Comparison of ENCODE assay signal across 30 cellular contexts in the genomic region with DNA sequence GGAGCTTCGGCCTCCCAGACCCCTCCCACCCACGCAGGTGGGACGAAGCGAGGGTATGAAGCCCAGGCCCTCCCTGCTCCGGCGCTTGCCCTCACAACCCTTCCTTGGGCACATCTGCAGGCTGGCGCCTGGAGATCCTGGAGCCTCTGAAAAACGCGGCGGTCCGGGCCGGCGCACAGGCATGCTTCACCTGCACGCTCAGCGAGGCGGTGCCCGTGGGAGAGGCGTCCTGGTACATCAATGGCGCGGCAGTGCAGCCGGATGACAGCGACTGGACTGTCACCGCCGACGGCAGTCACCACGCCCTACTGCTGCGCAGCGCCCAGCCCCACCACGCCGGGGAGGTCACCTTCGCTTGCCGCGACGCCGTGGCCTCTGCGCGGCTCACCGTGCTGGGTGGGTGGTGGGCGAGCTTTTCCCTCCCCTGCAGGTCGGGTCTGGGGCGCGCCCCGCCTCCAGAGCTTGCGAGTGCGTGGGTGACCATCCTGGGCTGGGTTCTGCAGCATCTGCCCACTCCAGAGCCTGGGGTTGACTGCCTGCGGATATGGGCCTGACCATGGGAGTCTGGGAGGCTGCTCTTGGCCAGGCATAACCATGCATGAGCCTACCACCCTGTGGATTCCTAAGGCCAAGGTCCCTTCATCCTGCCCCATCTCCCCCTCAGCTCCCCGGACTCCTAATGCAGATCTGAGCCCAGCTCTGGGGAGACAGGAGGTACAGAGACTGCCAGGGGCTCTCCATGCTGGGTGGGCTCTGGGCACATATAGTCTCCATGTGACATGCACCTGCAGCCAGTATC.
A peak's percentile ranks its signal among the peaks of the same experiment; 100 is the strongest.
DNase-seq lines count a peak whose midpoint lies in the region; ATAC-seq, FAIRE-seq and TF ChIP-seq lines count a peak whose summit lies in the region.
"Had no signal": no experiment of that assay in that cellular context is flagged by ENCODE, and none has a peak within 500 bp of the region (broad histone marks: within the 10 kb centered on the region; RNA-seq: fewer than 3 reads in every experiment).

No MANE protein-coding gene starts in this region.

- BruUV-seq in K562 (replicated peaks; lab: Mats Ljungman, UMichigan) (no TSS peak), Calu3 (replicated peaks; lab: Mats Ljungman, UMichigan) (no TSS peak)

- H3K36me3 Mint-ChIP-seq in osteocyte (ENCODE audit: unreplicated experiment) (no peaks in the 10 kb centered on the region), Calu3 (ENCODE audit: insufficient read depth, unreplicated experiment) (no peaks in the 10 kb centered on the region)
- peaks cover 10 to 11% of the 10 kb centered on the region in 2 donors for H3K36me3 Mint-ChIP-seq in CD4-positive, alpha-beta memory T cell

- TF ChIP-seq POLR2A in K562 (conservative IDR thresholded peaks at IDR 0.05) = no peak

- no peak overlapping the region for H3K9ac ChIP-seq in K562 (ENCODE audit: insufficient read depth in 1 of 2, low read depth in 2 of 2, low read length in 2 of 2)
- H3K9ac ChIP-seq: KMS-11 had no signal

- H3K9me3 Mint-ChIP-seq in osteocyte (ENCODE audit: unreplicated experiment) = peaks cover 4% of the 10 kb centered on the region
- H3K9me3 Mint-ChIP-seq in Calu3 (ENCODE audit: low read depth, unreplicated experiment) = no peaks in the 10 kb centered on the region
- H3K9me3 Mint-ChIP-seq in CD4-positive, alpha-beta memory T cell = peaks cover 0 to 10% (median 3%) of the 10 kb centered on the region in 8 donors

- in situ Hi-C loops in K562 (cut with MboI) = no loop called here

- no peak overlapping the region for H3K4me3 Mint-ChIP-seq in osteocyte (ENCODE audit: unreplicated experiment)
- H3K4me3 Mint-ChIP-seq in Calu3 (ENCODE audit: low read depth, unreplicated experiment) = no peak overlapping the region
- H3K4me3 Mint-ChIP-seq in CD4-positive, alpha-beta memory T cell = no peak overlapping the region
- H3K4me3 Mint-ChIP-seq: activated CD4-positive, alpha-beta T cell treated with anti-CD3 and anti-CD28 coated beads, Interleukin-2, amount 10 ng/mL, durations not matched to agents 24 days and 14 days; activated T-helper 17 cell treated with anti-CD3 and anti-CD28 coated beads, Interleukin-2, amount 50 U/mL, for 72 hours; mesothelial cell of epicardium; naive thymus-derived CD8-positive, alpha-beta T cell; T-cell had no signal

- H3K4me3 ChIP-seq in K562 = no peak overlapping the region
- H3K4me3 ChIP-seq in upper lobe of right lung = no peak overlapping the region
- no peak overlapping the region for H3K4me3 ChIP-seq in CD4-positive, alpha-beta memory T cell (ENCODE audit: low read length in 2 of 2)
- H3K4me3 ChIP-seq: prostate gland, thyroid gland had no signal

- H3K27ac Mint-ChIP-seq in osteocyte (ENCODE audit: unreplicated experiment) (no peak overlapping the region), Calu3 (ENCODE audit: unreplicated experiment) (no peak overlapping the region)
- H3K27ac Mint-ChIP-seq in CD4-positive, alpha-beta memory T cell = no peak overlapping the region
- H3K27ac Mint-ChIP-seq: activated CD4-positive, alpha-beta T cell treated with anti-CD3 and anti-CD28 coated beads, Interleukin-2, amount 10 ng/mL, durations not matched to agents 24 days and 14 days; activated T-helper 17 cell treated with anti-CD3 and anti-CD28 coated beads, Interleukin-2, amount 50 U/mL, for 72 hours; mesothelial cell of epicardium; naive thymus-derived CD8-positive, alpha-beta T cell; T-cell had no signal

- H3K27ac ChIP-seq in K562 (ENCODE audit: extremely low read depth, low read depth, low read length) (no peak overlapping the region), upper lobe of right lung (no peak overlapping the region)
- no peak overlapping the region for H3K27ac ChIP-seq in CD4-positive, alpha-beta memory T cell (ENCODE audit: low read depth, low read length)
- H3K27ac ChIP-seq: C4-2B, KMS-11, prostate gland, thyroid gland had no signal

- DNase-seq in activated naive CD4-positive, alpha-beta T cell treated with anti-CD3 and anti-CD28 coated beads, Interleukin-2, amount 50 U/mL, for 16 hours = peak; percentile 6
- DNase-seq in activated naive CD4-positive, alpha-beta T cell (lab: John Stamatoyannopoulos, UW) = no peak
- DNase-seq in K562 (ENCODE audit: extremely low read depth in 1 of 4, low spot score in 3 of 4) (peak in 1 of 4 experiments; percentile 50), osteocyte (ENCODE audit: extremely low spot score, unreplicated experiment) (peak; percentile 78), upper lobe of right lung (peak; percentile 57), Calu3 (no peak), NCI-H748 (lab: John Stamatoyannopoulos, UW; ENCODE audit: unreplicated experiment) (no peak)
- no peak for DNase-seq in CD4-positive, alpha-beta memory T cell
- DNase-seq: activated CD4-positive, alpha-beta T cell treated with anti-CD3 and anti-CD28 coated beads, Interleukin-2, amount 10 ng/mL, durations not matched to agents 24 days and 14 days; cortex of kidney; EL; MV-4-11; NCI-H187; NCI-H226; NCI-H774; OCI-M1; SIG-M5; stimulated activated CD4-positive, alpha-beta T cell treated with anti-CD3 and anti-CD28 coated beads, Interleukin-1b, Interleukin-23, amount 100 ng/mL, for 48 hours; stimulated activated naive CD4-positive, alpha-beta T cell treated with Interleukin-2 at 50 U/mL for 16 hours had no signal

- 0 out of 2 replicates have a peak, but pooled peaks cover 7% of the 10 kb centered on the region for H4K20me1 ChIP-seq in K562 (replicated peaks; ENCODE audit: control insufficient read depth, insufficient read depth, low read length)

- TF ChIP-seq EP300 in K562 (IDR thresholded peaks at IDR 0.05; ENCODE audit: low read length) = no peak

- intact Hi-C loops in K562 (cut with micrococcal nuclease) = no loop called here
- intact Hi-C loops in upper lobe of right lung (cut with DNase I) = no loop called here
- intact Hi-C loops in Calu3 (cut with micrococcal nuclease; ENCODE audit: unreplicated experiment) = no loop called here
- intact Hi-C loops in CD4-positive, alpha-beta memory T cell (cut with micrococcal nuclease) = no loop called here

- H3K4me1 ChIP-seq in K562 (replicated peaks in 1 of 2; ENCODE audit: control insufficient read depth in 2 of 2, insufficient read depth in 2 of 2, low read length in 2 of 2) (peaks cover 0 to 32% of the 10 kb centered on the region in 2 experiments; a peak in 1 of 5 replicates), upper lobe of right lung (no peaks in the 10 kb centered on the region)
- no peaks in the 10 kb centered on the region for H3K4me1 ChIP-seq in CD4-positive, alpha-beta memory T cell (ENCODE audit: insufficient read depth, low read length)
- H3K4me1 ChIP-seq: prostate gland, thyroid gland had no signal

- WGBS in K562 (ENCODE audit: insufficient coverage, low coverage, missing lambda C conversion rate) = 3% methylated on average over 41 of the region's 47 CpGs

- ATAC-seq in K562 (peak; percentile 44), upper lobe of right lung (no peak)
- ATAC-seq: activated T-helper 17 cell treated with anti-CD3 and anti-CD28 coated beads, Interleukin-2, amount 50 U/mL, for 72 hours; naive thymus-derived CD8-positive, alpha-beta T cell; T-cell had no signal

- no peaks in the 10 kb centered on the region for H3K27me3 Mint-ChIP-seq in osteocyte (ENCODE audit: unreplicated experiment)
- no peaks in the 10 kb centered on the region for H3K27me3 Mint-ChIP-seq in Calu3 (ENCODE audit: unreplicated experiment)
- no peaks in the 10 kb centered on the region for H3K27me3 Mint-ChIP-seq in CD4-positive, alpha-beta memory T cell
- H3K27me3 Mint-ChIP-seq: activated CD4-positive, alpha-beta T cell treated with anti-CD3 and anti-CD28 coated beads, Interleukin-2, amount 10 ng/mL, durations not matched to agents 24 days and 14 days; activated T-helper 17 cell treated with anti-CD3 and anti-CD28 coated beads, Interleukin-2, amount 50 U/mL, for 72 hours; naive thymus-derived CD8-positive, alpha-beta T cell; T-cell had no signal

- H3K9me1 ChIP-seq in K562 (ENCODE audit: control insufficient read depth, insufficient read depth, low read length) = no peaks in the 10 kb centered on the region

- peaks cover 39 to 79% of the 10 kb centered on the region in 2 experiments; a peak in 4 of 5 replicates for H3K27me3 ChIP-seq in K562 (ENCODE audit: control insufficient read depth in 2 of 2, insufficient read depth in 2 of 2, low read length in 2 of 2)
- no peaks in the 10 kb centered on the region for H3K27me3 ChIP-seq in upper lobe of right lung
- H3K27me3 ChIP-seq in CD4-positive, alpha-beta memory T cell (ENCODE audit: insufficient read depth, low read length) = no peaks in the 10 kb centered on the region
- H3K27me3 ChIP-seq: thyroid gland had no signal

- no peak for FAIRE-seq in K562 (lab: Jason Lieb, UNC)
- FAIRE-seq: bronchial epithelial cell, endometrium, HTR-8/SVneo had no signal

- TF ChIP-seq CTCF in K562 (IDR thresholded peaks at IDR 0.05 in 2 of 3, conservative IDR thresholded peaks at IDR 0.05 in 1 of 3; ENCODE audit: insufficient read depth in 2 of 3, low read depth in 1 of 3, low read length in 3 of 3) = no peak
- no peak for TF ChIP-seq CTCF in osteocyte (IDR thresholded peaks at IDR 0.05)
- TF ChIP-seq CTCF in upper lobe of right lung (IDR thresholded peaks at IDR 0.05) = no peak
- TF ChIP-seq CTCF in Calu3 (IDR thresholded peaks at IDR 0.05; ENCODE audit: unreplicated experiment) = no peak

- H3K4me1 Mint-ChIP-seq in osteocyte (ENCODE audit: unreplicated experiment) = no peaks in the 10 kb centered on the region
- no peaks in the 10 kb centered on the region for H3K4me1 Mint-ChIP-seq in Calu3 (ENCODE audit: low read depth, unreplicated experiment)
- H3K4me1 Mint-ChIP-seq in CD4-positive, alpha-beta memory T cell = no peaks in the 10 kb centered on the region
- H3K4me1 Mint-ChIP-seq: activated CD4-positive, alpha-beta T cell treated with anti-CD3 and anti-CD28 coated beads, Interleukin-2, amount 10 ng/mL, durations not matched to agents 24 days and 14 days; activated T-helper 17 cell treated with anti-CD3 and anti-CD28 coated beads, Interleukin-2, amount 50 U/mL, for 72 hours; mesothelial cell of epicardium; naive thymus-derived CD8-positive, alpha-beta T cell; T-cell had no signal

- no peak for TF ChIP-seq RAD21 in K562 (CRISPR knock-in tag; conservative IDR thresholded peaks at IDR 0.05 in 1 of 2, IDR thresholded peaks at IDR 0.05 in 1 of 2)

- CTCF ChIA-PET in K562 (lab: Yijun Ruan, JAX; ENCODE audit: low intra/inter-chr PET ratio) (no interaction called here), Calu3 (lab: Charles Lee) (interaction anchor here (0.6 kb wide), 1 partner anchor 14 kb away, joined by 3 read pairs; no protein-coding TSS in a partner anchor)
- CTCF ChIA-PET in CD4-positive, alpha-beta memory T cell (lab: Charles Lee; ENCODE audit: partially characterized antibody) = no interaction called here

- POLR2A ChIA-PET in K562 (lab: Yijun Ruan, JAX) = no interaction called here
- POLR2A ChIA-PET in CD4-positive, alpha-beta memory T cell (lab: Charles Lee; ENCODE audit: partially characterized antibody) = no interaction called here

- H3K36me3 ChIP-seq in K562 (ENCODE audit: control insufficient read depth, insufficient read depth, low read length) (no peaks in the 10 kb centered on the region), upper lobe of right lung (peaks cover 24% of the 10 kb centered on the region)
- H3K36me3 ChIP-seq in CD4-positive, alpha-beta memory T cell (ENCODE audit: insufficient read depth, low read length) = peaks cover 11% of the 10 kb centered on the region

- H3K79me2 ChIP-seq in K562 (ENCODE audit: control insufficient read depth, insufficient read depth, low read length) = no peaks in the 10 kb centered on the region

- no peak overlapping the region for H2AFZ ChIP-seq in K562 (ENCODE audit: low read depth, low read length)

- H3K4me2 ChIP-seq in K562 (ENCODE audit: insufficient read depth, low read length) = no peak overlapping the region
- H3K4me2 ChIP-seq: KMS-11 had no signal

- H3K9me3 ChIP-seq in K562 (replicated peaks; ENCODE audit: control insufficient read depth, insufficient read depth, low read depth, low read length) = peaks cover 4% of the 10 kb centered on the region; the same call in 1 of the 2 replicates
- H3K9me3 ChIP-seq in upper lobe of right lung = no peaks in the 10 kb centered on the region
- H3K9me3 ChIP-seq in CD4-positive, alpha-beta memory T cell (ENCODE audit: control insufficient read depth in 1 of 2, low read length in 2 of 2) = peaks cover 0 to 7% of the 10 kb centered on the region in 2 donors
- H3K9me3 ChIP-seq: prostate gland, thyroid gland had no signal

Comparison
In these comparisons a context has a peak if more than half of its experiments do, and no peak if none do; other contexts are left out.
1. DNase-seq: peak in activated naive CD4-positive, alpha-beta T cell treated with anti-CD3 and anti-CD28 coated beads, Interleukin-2, amount 50 U/mL, for 16 hours (single experiment), osteocyte (single experiment) and upper lobe of right lung (single experiment); none in activated naive CD4-positive, alpha-beta T cell (0 of 4), Calu3 (single experiment), CD4-positive, alpha-beta memory T cell (0 of 5) and NCI-H748 (single experiment).